Comparison of ENCODE assay signal across 13 cellular contexts in the genomic region with DNA sequence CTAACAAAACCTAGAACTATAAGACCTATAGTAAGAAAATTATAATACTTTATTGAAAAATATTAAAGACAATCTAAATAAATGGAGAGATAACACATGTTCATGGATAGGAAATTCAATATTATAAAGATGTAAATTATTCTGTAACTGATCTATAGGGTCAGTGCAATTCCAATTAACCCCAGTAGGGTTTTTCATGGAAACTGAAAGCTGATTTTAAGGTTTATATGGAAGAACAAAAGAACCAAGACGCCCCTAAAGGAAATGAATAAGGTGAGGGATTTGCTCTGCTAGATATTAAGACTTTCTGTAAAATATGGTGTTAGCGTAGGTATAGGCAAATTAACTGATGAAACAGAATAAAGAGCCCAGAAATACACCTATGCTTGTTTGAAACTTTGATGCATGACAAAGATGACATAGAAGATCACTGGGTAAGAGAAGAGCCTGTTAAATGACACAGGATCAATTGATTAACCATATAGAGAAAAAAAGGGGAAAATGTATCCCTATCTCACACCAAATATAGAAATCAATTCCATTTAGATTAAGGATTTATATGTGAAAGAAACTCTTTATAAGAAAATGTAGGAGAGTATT. TPM values are rescaled to one million over a fixed set of nuclear protein-coding genes. Genes with fewer than 3 reads are reported as not detected.
DNase-seq lines count a peak whose midpoint lies in the region; ATAC-seq and TF ChIP-seq lines count a peak whose summit lies in the region.
"Had no signal": no experiment of that assay in that cellular context is flagged by ENCODE, and none has a peak within 500 bp of the region (broad histone marks: within the 10 kb centered on the region; RNA-seq: fewer than 3 reads in every experiment).

No MANE protein-coding gene starts in this region.

- DNase-seq in T-helper 1 cell = no peak
- no peak for DNase-seq in HFFc6
- no peak for DNase-seq in activated naive CD8-positive, alpha-beta T cell treated with anti-CD3 and anti-CD28 coated beads, Interleukin-2, amount 50 U/mL, for 24 hours
- no peak for DNase-seq in neural progenitor cell (ENCODE audit: low spot score)
- no peak for DNase-seq in GM13976 (ENCODE audit: low spot score)
- DNase-seq in HCEC 1CT = no peak
- DNase-seq: NCI-H1694; SJCRH30; stimulated activated CD4-positive, alpha-beta T cell treated with anti-CD3 and anti-CD28 coated beads, Interleukin-15, amount 100 ng/mL, for 24 hours; thyroid gland had no signal

- peaks cover 2% of the 10 kb centered on the region for H3K36me3 Mint-ChIP-seq in T-helper 1 cell treated with Interleukin-12 subunit alpha and Interleukin-12 subunit beta and Interleukin-4 antibody, amounts not matched to agents 30 μg/mL and 1 μg/mL, for 36 hours (ENCODE audit: low read depth)
- H3K36me3 Mint-ChIP-seq in HFFc6 (ENCODE audit: low read depth) (no peaks in the 10 kb centered on the region), neural progenitor cell (no peaks in the 10 kb centered on the region)
- H3K36me3 Mint-ChIP-seq in activated naive CD8-positive, alpha-beta T cell treated with anti-CD3 and anti-CD28 coated beads, Interleukin-2, amount 50 U/mL, for 24 hours (ENCODE audit: low read depth) = peaks cover 5% of the 10 kb centered on the region

- H4K20me1 ChIP-seq in neural progenitor cell (ENCODE audit: low read depth) = no peaks in the 10 kb centered on the region

- H3K4me2 ChIP-seq in neural progenitor cell = no peak overlapping the region
- H3K4me2 ChIP-seq: A549 had no signal

- no peaks in the 10 kb centered on the region for H3K27me3 Mint-ChIP-seq in T-helper 1 cell treated with Interleukin-12 subunit alpha and Interleukin-12 subunit beta and Interleukin-4 antibody, amounts not matched to agents 30 μg/mL and 1 μg/mL, for 36 hours (ENCODE audit: low read depth)
- peaks cover 3% of the 10 kb centered on the region for H3K27me3 Mint-ChIP-seq in HFFc6 (ENCODE audit: insufficient read depth)
- no peaks in the 10 kb centered on the region for H3K27me3 Mint-ChIP-seq in activated naive CD8-positive, alpha-beta T cell treated with anti-CD3 and anti-CD28 coated beads, Interleukin-2, amount 50 U/mL, for 24 hours
- H3K27me3 Mint-ChIP-seq in neural progenitor cell (ENCODE audit: insufficient read depth, low read depth) = peaks cover 2% of the 10 kb centered on the region

- no peak overlapping the region for H3K4me3 ChIP-seq in neural progenitor cell
- H3K4me3 ChIP-seq: A549, SJCRH30, thyroid gland had no signal

- peak overlapping the region; percentile 75 for H3K27ac Mint-ChIP-seq in T-helper 1 cell treated with Interleukin-12 subunit alpha and Interleukin-12 subunit beta and Interleukin-4 antibody, amounts not matched to agents 30 μg/mL and 1 μg/mL, for 36 hours
- no peak overlapping the region for H3K27ac Mint-ChIP-seq in HFFc6
- peak overlapping the region; percentile 90 for H3K27ac Mint-ChIP-seq in activated naive CD8-positive, alpha-beta T cell treated with anti-CD3 and anti-CD28 coated beads, Interleukin-2, amount 50 U/mL, for 24 hours
- no peak overlapping the region for H3K27ac Mint-ChIP-seq in neural progenitor cell

- H3K9ac ChIP-seq in neural progenitor cell = no peak overlapping the region

- no peaks in the 10 kb centered on the region for H3F3A ChIP-seq in neural progenitor cell (ENCODE audit: low read depth)

- no peaks in the 10 kb centered on the region for H3K9me3 Mint-ChIP-seq in T-helper 1 cell treated with Interleukin-12 subunit alpha and Interleukin-12 subunit beta and Interleukin-4 antibody, amounts not matched to agents 30 μg/mL and 1 μg/mL, for 36 hours
- H3K9me3 Mint-ChIP-seq in HFFc6 (no peaks in the 10 kb centered on the region), neural progenitor cell (no peaks in the 10 kb centered on the region)
- no peaks in the 10 kb centered on the region for H3K9me3 Mint-ChIP-seq in activated naive CD8-positive, alpha-beta T cell treated with anti-CD3 and anti-CD28 coated beads, Interleukin-2, amount 50 U/mL, for 24 hours

- TF ChIP-seq CTCF in HFFc6 (IDR thresholded peaks at IDR 0.05) (peak; percentile 72), neural progenitor cell (IDR thresholded peaks at IDR 0.05) (peak; percentile 36), GM13976 (IDR thresholded peaks at IDR 0.05; ENCODE audit: borderline replicate concordance, control extremely low read depth, extremely low read depth, insufficient read depth, missing control alignments) (no peak)

- in situ Hi-C loops in GM13976 (cut with MboI; ENCODE audit: low sequenced_read_pairs, unreplicated experiment) = no loop called here

- no peaks in the 10 kb centered on the region for H3K27me3 ChIP-seq in neural progenitor cell
- H3K27me3 ChIP-seq: SJCRH30, thyroid gland had no signal

- no peak overlapping the region for H2AFZ ChIP-seq in neural progenitor cell (replicated peaks)

- H3K4me1 ChIP-seq in neural progenitor cell = peaks cover 5% of the 10 kb centered on the region
- H3K4me1 ChIP-seq: A549, SJCRH30 had no signal

- no peaks in the 10 kb centered on the region for H3K9me3 ChIP-seq in neural progenitor cell (ENCODE audit: low read depth)
- H3K9me3 ChIP-seq: A549, SJCRH30, thyroid gland had no signal

- no peak overlapping the region for H3K27ac ChIP-seq in neural progenitor cell
- H3K27ac ChIP-seq: A549, SJCRH30 had no signal

- peak overlapping the region; percentile 76 for H3K4me3 Mint-ChIP-seq in T-helper 1 cell treated with Interleukin-12 subunit alpha and Interleukin-12 subunit beta and Interleukin-4 antibody, amounts not matched to agents 30 μg/mL and 1 μg/mL, for 36 hours
- H3K4me3 Mint-ChIP-seq in HFFc6 (no peak overlapping the region), neural progenitor cell (no peak overlapping the region)
- peak overlapping the region; percentile 99 for H3K4me3 Mint-ChIP-seq in activated naive CD8-positive, alpha-beta T cell treated with anti-CD3 and anti-CD28 coated beads, Interleukin-2, amount 50 U/mL, for 24 hours

- H3K4me1 Mint-ChIP-seq in T-helper 1 cell treated with Interleukin-12 subunit alpha and Interleukin-12 subunit beta and Interleukin-4 antibody, amounts not matched to agents 30 μg/mL and 1 μg/mL, for 36 hours (ENCODE audit: low read depth) = peaks cover 54% of the 10 kb centered on the region
- H3K4me1 Mint-ChIP-seq in HFFc6 (ENCODE audit: low read depth) = peaks cover 9% of the 10 kb centered on the region
- peaks cover 84% of the 10 kb centered on the region for H3K4me1 Mint-ChIP-seq in activated naive CD8-positive, alpha-beta T cell treated with anti-CD3 and anti-CD28 coated beads, Interleukin-2, amount 50 U/mL, for 24 hours
- peaks cover 2% of the 10 kb centered on the region for H3K4me1 Mint-ChIP-seq in neural progenitor cell

- H3K79me2 ChIP-seq in neural progenitor cell (ENCODE audit: low read depth) = no peaks in the 10 kb centered on the region

- no peaks in the 10 kb centered on the region for H3K36me3 ChIP-seq in neural progenitor cell
- H3K36me3 ChIP-seq: SJCRH30, thyroid gland had no signal

- ATAC-seq in activated naive CD8-positive, alpha-beta T cell treated with anti-CD3 and anti-CD28 coated beads, Interleukin-2, amount 50 U/mL, for 24 hours = no peak
- ATAC-seq in HG02840 (IDR thresholded peaks at IDR 0.05; ENCODE audit: low FRiP score, unreplicated experiment) = no peak

RNA-seq across cellular contexts. Expression of a gene that starts 3.0 kb away (rescaled TPM):
- total RNA-seq in HFFc6 (2021; fragmentation: NEBNext Ultra II Directional; extraction: Animal tissue kit (Norgen Biotek cat#: 25700)) = 1 to 10 TPM in 4 of 6 experiments, under 1 TPM in 2; 0.91 to 2.5 (median 1.3) TPM
- not detected in 2 replicates for total RNA-seq in neural progenitor cell (ENCODE audit: low replicate concordance)

RNA-seq across cellular contexts. Expression of a gene that starts 19.3 kb away (rescaled TPM):
- under 1 TPM in 3 of 6 experiments, not detected in 3; 0.17 to 0.27 (median 0.19) TPM for total RNA-seq in HFFc6 (2021; fragmentation: NEBNext Ultra II Directional; extraction: Animal tissue kit (Norgen Biotek cat#: 25700))
- total RNA-seq in neural progenitor cell (ENCODE audit: low replicate concordance) = 0.95 and 1.5 TPM in 2 replicates

RNA-seq across cellular contexts. Expression of a gene that starts 44.8 kb away (rescaled TPM):
- not detected for total RNA-seq in HFFc6 (2021; fragmentation: NEBNext Ultra II Directional; extraction: Animal tissue kit (Norgen Biotek cat#: 25700))
- 1.8 and 4.2 TPM in 2 replicates for total RNA-seq in neural progenitor cell (ENCODE audit: low replicate concordance)

Comparison
In these comparisons a context has a peak if more than half of its experiments do, and no peak if none do; other contexts are left out.
1. H3K27ac Mint-ChIP-seq: peak in T-helper 1 cell treated with Interleukin-12 subunit alpha and Interleukin-12 subunit beta and Interleukin-4 antibody, amounts not matched to agents 30 μg/mL and 1 μg/mL, for 36 hours (single experiment) and activated naive CD8-positive, alpha-beta T cell treated with anti-CD3 and anti-CD28 coated beads, Interleukin-2, amount 50 U/mL, for 24 hours (single experiment); none in HFFc6 (single experiment) and neural progenitor cell (single experiment).
2. H3K4me3 Mint-ChIP-seq: peak in T-helper 1 cell treated with Interleukin-12 subunit alpha and Interleukin-12 subunit beta and Interleukin-4 antibody, amounts not matched to agents 30 μg/mL and 1 μg/mL, for 36 hours (single experiment) and activated naive CD8-positive, alpha-beta T cell treated with anti-CD3 and anti-CD28 coated beads, Interleukin-2, amount 50 U/mL, for 24 hours (single experiment); none in HFFc6 (single experiment) and neural progenitor cell (single experiment).